ENCODE assay signal across 9 cellular contexts in the genomic region with DNA sequence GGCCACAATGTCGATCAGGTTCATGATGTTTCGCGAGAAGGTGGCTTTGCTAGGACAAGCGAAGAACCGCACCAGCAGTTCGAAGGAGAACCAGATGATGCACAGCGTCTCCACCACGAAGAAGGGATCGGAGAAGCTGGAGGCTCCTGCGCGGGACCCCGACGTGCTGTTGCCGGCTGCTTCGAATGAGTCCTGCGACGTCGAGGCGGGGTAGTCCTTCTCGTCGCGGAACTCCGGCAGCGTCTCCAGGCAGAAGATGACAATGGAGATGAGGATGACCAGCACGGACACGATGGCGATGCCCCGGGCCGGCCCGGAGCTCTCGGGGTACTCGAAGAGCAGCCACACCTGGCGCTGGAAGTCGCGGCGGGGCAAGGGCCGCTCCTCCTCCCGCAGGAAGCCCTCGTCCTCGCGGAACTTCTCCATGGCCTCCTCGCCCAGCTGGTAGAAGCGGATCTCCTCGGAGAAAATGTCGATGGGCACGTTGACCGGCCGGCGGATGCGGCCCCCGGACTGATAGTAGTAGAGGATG. TPM values are rescaled to one million over a fixed set of nuclear protein-coding genes. Genes with fewer than 3 reads are reported as not detected.
DNase-seq lines count a peak whose midpoint lies in the region; ATAC-seq, FAIRE-seq and TF ChIP-seq lines count a peak whose summit lies in the region.
"Had no signal": no experiment of that assay in that cellular context is flagged by ENCODE, and none has a peak within 500 bp of the region (broad histone marks: within the 10 kb centered on the region; RNA-seq: fewer than 3 reads in every experiment).

No MANE protein-coding gene starts in this region.

- POLR2A ChIA-PET in H1 (lab: Charles Lee; ENCODE audit: partially characterized antibody): no interaction called here

- H3K4me2 ChIP-seq in H1 (ENCODE audit: insufficient read depth in 1 of 2, low read depth in 2 of 2, low read length in 2 of 2): peak overlapping the region; percentile 65 to 82

- no peak for TF ChIP-seq EP300 in H1 (IDR thresholded peaks at IDR 0.05; ENCODE audit: borderline replicate concordance in 1 of 2, low read depth in 2 of 2, low read length in 2 of 2)

- H4K20me1 ChIP-seq in H1 (replicated peaks in 1 of 2; ENCODE audit: control insufficient read depth in 1 of 2, insufficient read depth in 2 of 2, low read length in 2 of 2): peaks cover 4 to 8% of the 10 kb centered on the region in 2 experiments

- ATAC-seq in HG02840 (IDR thresholded peaks at IDR 0.05; ENCODE audit: low FRiP score, unreplicated experiment) (no peak), HG02588 (IDR thresholded peaks at IDR 0.05; ENCODE audit: unreplicated experiment) (no peak)

- H3K27ac ChIP-seq in H1 (ENCODE audit: low read depth, low read length): no peak overlapping the region
- H3K27ac ChIP-seq in prostate gland: peak overlapping the region in 1 of 2 donors; percentile 30

- H3K4me1 ChIP-seq in H1 (replicated peaks in 1 of 4; ENCODE audit: control insufficient read depth in 3 of 4, insufficient read depth in 4 of 4, low read length in 3 of 4): peaks cover 0 to 8% (median 2%) of the 10 kb centered on the region in 4 experiments; a peak in 4 of 7 replicates
- no peaks in the 10 kb centered on the region for H3K4me1 ChIP-seq in prostate gland (replicated peaks)

- H2BK12ac ChIP-seq in H1 (ENCODE audit: low read depth, low read length): no peak overlapping the region

- CTCF ChIA-PET in H1 (lab: Charles Lee; ENCODE audit: partially characterized antibody): interaction anchor here (0.6 to 2.4 kb wide), 9 partner anchors 8 to 149 kb away, joined by 3 to 18 read pairs (median 4); no protein-coding TSS in a partner anchor

- intact Hi-C loops in activated CD4-positive, alpha-beta T cell treated with anti-CD3 and anti-CD28 coated beads, Interleukin-2, amount 10 ng/mL, durations not matched to agents 24 days and 14 days (cut with micrococcal nuclease): loop anchor here (2.0 to 5.0 kb wide), 6 partner anchors 93 to 928 kb away; partner anchors contain the start of genes DENND2D, RBM15 and STRIP1
- intact Hi-C loops in prostate gland (cut with DNase I): no loop called here

- 53% methylated on average over 38 of the region's 51 CpGs; no CpG with 5 or more reads in 1 of the 2 experiments for WGBS in H1 (ENCODE audit: extremely low coverage in 1 of 2, insufficient coverage in 1 of 2, insufficient read length in 1 of 2, insufficient replicate concordance in 2 of 2, low coverage in 1 of 2, low lambda C conversion rate in 2 of 2, missing lambda C conversion rate in 1 of 2), 2 experiments
- 41% methylated on average over 44 of the region's 51 CpGs for WGBS in prostate gland

- H3K27me3 Mint-ChIP-seq in activated CD4-positive, alpha-beta T cell treated with anti-CD3 and anti-CD28 coated beads, Interleukin-2, amount 10 ng/mL, durations not matched to agents 24 days and 14 days: no peaks in the 10 kb centered on the region

- peak; percentile 86 for DNase-seq in activated CD4-positive, alpha-beta T cell treated with anti-CD3 and anti-CD28 coated beads, Interleukin-2, amount 10 ng/mL, durations not matched to agents 24 days and 14 days
- no peak for DNase-seq in H1 (ENCODE audit: low read depth in 1 of 2, low spot score in 2 of 2)
- no peak for DNase-seq in prostate gland (ENCODE audit: low spot score)
- no peak for DNase-seq in putamen (ENCODE audit: low spot score)
- DNase-seq in SK-N-DZ (ENCODE audit: low spot score): no peak

- H3K9ac ChIP-seq in H1 (replicated peaks in 1 of 4; ENCODE audit: extremely low read depth in 1 of 4, low read depth in 3 of 4, low read length in 3 of 4): no peak overlapping the region

- no peak overlapping the region for H4K5ac ChIP-seq in H1 (ENCODE audit: insufficient read length, low read depth, low read length)

- no peak overlapping the region for H3K23ac ChIP-seq in H1 (ENCODE audit: insufficient read length)

- peak overlapping the region; percentile 95 for H3K4me3 Mint-ChIP-seq in activated CD4-positive, alpha-beta T cell treated with anti-CD3 and anti-CD28 coated beads, Interleukin-2, amount 10 ng/mL, durations not matched to agents 24 days and 14 days

- H2BK5ac ChIP-seq in H1 (ENCODE audit: low read depth, low read length): no peak overlapping the region

- FAIRE-seq in H1 (lab: Jason Lieb, UNC): no peak

- no peaks in the 10 kb centered on the region for H3K79me2 ChIP-seq in H1 (ENCODE audit: control insufficient read depth in 1 of 2, insufficient read depth in 2 of 2, low read length in 2 of 2)

- no peak for TF ChIP-seq CTCF in H1 (IDR thresholded peaks at IDR 0.05; ENCODE audit: control extremely low read depth in 1 of 3, insufficient read depth in 1 of 3, low read depth in 1 of 3, low read length in 3 of 3)
- no peak for TF ChIP-seq CTCF in prostate gland (IDR thresholded peaks at IDR 0.05)

- peaks cover 53% of the 10 kb centered on the region for H3K4me1 Mint-ChIP-seq in activated CD4-positive, alpha-beta T cell treated with anti-CD3 and anti-CD28 coated beads, Interleukin-2, amount 10 ng/mL, durations not matched to agents 24 days and 14 days

- H3K9me3 Mint-ChIP-seq in activated CD4-positive, alpha-beta T cell treated with anti-CD3 and anti-CD28 coated beads, Interleukin-2, amount 10 ng/mL, durations not matched to agents 24 days and 14 days: peaks cover 2% of the 10 kb centered on the region

- no peak overlapping the region for H2BK20ac ChIP-seq in H1 (ENCODE audit: low read length)

- no peak overlapping the region for H2BK120ac ChIP-seq in H1 (replicated peaks; ENCODE audit: low read depth, low read length)

- no peak overlapping the region for H2BK15ac ChIP-seq in H1 (ENCODE audit: low read length)

- H3K14ac ChIP-seq in H1 (ENCODE audit: insufficient read length): no peak overlapping the region

- no peaks in the 10 kb centered on the region for H3K79me1 ChIP-seq in H1 (ENCODE audit: low read depth, low read length)

- peaks cover 0 to 8% of the 10 kb centered on the region in 2 experiments; a peak in 1 of 4 replicates for H3K9me3 ChIP-seq in H1 (ENCODE audit: insufficient read depth in 2 of 2, low read depth in 1 of 2, low read length in 1 of 2)
- no peaks in the 10 kb centered on the region for H3K9me3 ChIP-seq in prostate gland

- H3K27me3 ChIP-seq in H1 (replicated peaks in 1 of 4; ENCODE audit: control insufficient read depth in 3 of 4, extremely low read depth in 1 of 4, insufficient read depth in 3 of 4, low read length in 3 of 4) (peaks cover 27 to 59% (median 49%) of the 10 kb centered on the region in 4 experiments), prostate gland (replicated peaks; ENCODE audit: insufficient read depth) (peaks cover 24% of the 10 kb centered on the region)

- H4K8ac ChIP-seq in H1 (ENCODE audit: extremely low read depth, insufficient read depth, low read length): 0 out of 2 replicates have a peak overlapping the region, but pooled peaks have one; percentile 5

- no peak for TF ChIP-seq RAD21 in H1 (IDR thresholded peaks at IDR 0.05 in 1 of 2, conservative IDR thresholded peaks at IDR 0.05 in 1 of 2; ENCODE audit: low read depth in 2 of 2, low read length in 2 of 2)

- no peak overlapping the region for H3K56ac ChIP-seq in H1 (replicated peaks; ENCODE audit: insufficient read length, low read depth, low read length)

- H2AK5ac ChIP-seq in H1 (ENCODE audit: low read depth, low read length): 0 out of 2 replicates have a peak overlapping the region, but pooled peaks have one; percentile 24

- TF ChIP-seq POLR2A in H1 (IDR thresholded peaks at IDR 0.05; ENCODE audit: control extremely low read depth in 1 of 2, low read depth in 2 of 2, low read length in 2 of 2): no peak
- TF ChIP-seq POLR2A in prostate gland (IDR thresholded peaks at IDR 0.05): no peak

- peaks cover 7% of the 10 kb centered on the region; the same call in 1 of the 2 replicates for H3K23me2 ChIP-seq in H1 (ENCODE audit: low read depth, low read length)

- H2AFZ ChIP-seq in H1 (ENCODE audit: low read length): peak overlapping the region; percentile 19; the same call in 1 of the 2 replicates

- H3K36me3 ChIP-seq in H1 (ENCODE audit: control insufficient read depth in 2 of 4, insufficient read depth in 4 of 4, low read length in 3 of 4) (no peaks in the 10 kb centered on the region), prostate gland (no peaks in the 10 kb centered on the region)

- no peak overlapping the region for H4K91ac ChIP-seq in H1 (replicated peaks; ENCODE audit: insufficient read length, low read length)

- H3K36me3 Mint-ChIP-seq in activated CD4-positive, alpha-beta T cell treated with anti-CD3 and anti-CD28 coated beads, Interleukin-2, amount 10 ng/mL, durations not matched to agents 24 days and 14 days (ENCODE audit: low read depth): peaks cover 34% of the 10 kb centered on the region

- no peak overlapping the region; the same call in 1 of the 2 replicates for H3K18ac ChIP-seq in H1 (ENCODE audit: extremely low read depth, low read length)

- peak overlapping the region; percentile 94 for H3K27ac Mint-ChIP-seq in activated CD4-positive, alpha-beta T cell treated with anti-CD3 and anti-CD28 coated beads, Interleukin-2, amount 10 ng/mL, durations not matched to agents 24 days and 14 days

- H3K4ac ChIP-seq in H1 (replicated peaks; ENCODE audit: insufficient read length, low read depth, low read length): no peak overlapping the region

- peak overlapping the region; percentile 66; the same call in 1 of the 2 replicates for H3K4me3 ChIP-seq in GM08714 (ENCODE audit: low read length)
- peak overlapping the region; percentile 45 to 71 (median 48) for H3K4me3 ChIP-seq in H1 (ENCODE audit: extremely low read depth in 1 of 4, insufficient read depth in 2 of 4, low read depth in 3 of 4, low read length in 4 of 4)
- peak overlapping the region; percentile 41 to 48 for H3K4me3 ChIP-seq in prostate gland

TF ChIP-seq in H1, 55 proteins besides CTCF, POLR2A, EP300 and RAD21 (continues in another document):
- TF ChIP-seq RNF2 (IDR thresholded peaks at IDR 0.05; ENCODE audit: borderline replicate concordance, low read depth, low read length, missing control alignments, poor library complexity, severe bottlenecking) (peak; percentile 42), TBP (IDR thresholded peaks at IDR 0.05; ENCODE audit: low read depth, low read length) (no peak), EZH2 (IDR thresholded peaks at IDR 0.05; ENCODE audit: low read depth, low read length, severe bottlenecking) (peak; percentile 75), POU5F1 (IDR thresholded peaks at IDR 0.05; ENCODE audit: low read depth, low read length) (no peak)

RNA-seq across cellular contexts. Expression of gene KCNA3, which starts 0.9 kb away (rescaled TPM):
- total RNA-seq in activated CD4-positive, alpha-beta T cell treated with anti-CD3 and anti-CD28 coated beads, Interleukin-2, amount 10 ng/mL, durations not matched to agents 24 days and 14 days: 26.9 and 29.5 TPM in 2 replicates
- 0.95 and 1.0 TPM in 2 replicates for total RNA-seq in H1 (2021; fragmentation: NEBNext Ultra II Directional; extraction: Animal tissue kit (Norgen Biotek cat#: 25700))
- polyA plus RNA-seq in H1 (2011; rRNA removed): 1.1 and 1.2 TPM in 2 replicates
- 0.90 TPM for polyA plus RNA-seq in H1 (2011; cell fraction: cytosol; rRNA removed)
- polyA plus RNA-seq in H1 (2011; cell fraction: nucleus; rRNA removed): 1.7 TPM
- polyA plus RNA-seq in H1 (2012, experiment 1 of 2): 0.47 to 0.92 TPM (median 0.55 TPM) in 4 replicates
- polyA plus RNA-seq in H1 (2012, experiment 2 of 2): 0.14 TPM
- 0.81 TPM for polyA plus RNA-seq in H1 (2013, experiment 1 of 2)
- 0.66 TPM for polyA plus RNA-seq in H1 (2013, experiment 2 of 2)
- polyA minus RNA-seq in H1 (2011; rRNA and poly(A)+ RNA removed): 4.5 and 5.7 TPM in 2 replicates
- polyA minus RNA-seq in H1 (2011; cell fraction: cytosol; rRNA and poly(A)+ RNA removed): 2.3 TPM
- 7.0 TPM for polyA minus RNA-seq in H1 (2011; cell fraction: nucleus; rRNA and poly(A)+ RNA removed)
- total RNA-seq in prostate gland: under 1 TPM; 0.62 to 0.91 TPM
- polyA plus RNA-seq in SK-N-DZ (2014; cell fraction: cytosol; rRNA removed): 0.07 and 0.09 TPM in 2 replicates
- polyA plus RNA-seq in SK-N-DZ (2014; cell fraction: nucleus; rRNA removed): 0.18 TPM in 1 of 2 replicates, not detected in the other
- total RNA-seq: NCI-H460 had no signal

Comparison
In these comparisons a context has a peak if more than half of its experiments do, and no peak if none do; other contexts are left out.
1. RNA of gene KCNA3, which starts 0.9 kb away (total RNA-seq): 26.9 to 29.5 TPM in activated CD4-positive, alpha-beta T cell treated with anti-CD3 and anti-CD28 coated beads, Interleukin-2, amount 10 ng/mL, durations not matched to agents 24 days and 14 days; 0.95 to 1.0 TPM in H1 and 0.62 to 0.91 TPM in prostate gland; every median in the first group is over 10 times any median in the second.
2. Peak in every context shown above with its lines, with median percentiles within 50 percentile points of each other: H3K4me3 ChIP-seq.